Comparison of ENCODE assay signal across 11 cellular contexts in the genomic region with DNA sequence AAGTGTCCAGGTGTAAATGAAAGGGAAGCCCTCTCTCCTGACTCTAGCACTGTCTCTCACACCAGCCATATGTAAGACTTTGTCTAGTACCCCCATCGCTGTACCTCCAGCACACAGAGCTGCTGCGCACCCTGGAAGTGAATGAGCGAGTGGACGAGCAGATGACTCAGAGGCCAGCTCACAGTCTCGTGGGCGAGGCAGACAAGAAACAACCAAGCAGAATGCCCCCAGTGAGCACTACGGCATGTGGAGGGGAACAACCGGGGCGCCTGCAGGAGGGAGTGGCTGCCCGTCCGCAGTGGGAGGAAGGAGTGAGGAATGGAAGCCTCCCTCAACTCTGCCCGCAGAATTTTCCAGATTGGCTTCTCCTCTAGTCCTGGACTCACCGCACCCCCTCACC. TPM values are rescaled to one million over a fixed set of nuclear protein-coding genes. Genes with fewer than 3 reads are reported as not detected.
DNase-seq lines count a peak whose midpoint lies in the region; TF ChIP-seq lines count a peak whose summit lies in the region.
"Had no signal": no experiment of that assay in that cellular context is flagged by ENCODE, and none has a peak within 500 bp of the region (broad histone marks: within the 10 kb centered on the region; RNA-seq: fewer than 3 reads in every experiment).

No MANE protein-coding gene starts in this region.

- peaks cover 10% of the 10 kb centered on the region for H3K4me1 Mint-ChIP-seq in activated T-helper 2 cell treated with anti-CD3 and anti-CD28 coated beads, Interferon-gamma antibody, Interleukin-2, Interleukin-4, amounts not matched to agents 10 μg/mL and 5 μg/mL and 100 μg/mL, durations not matched to agents 14 hours and 24 hours and 36 hours (ENCODE audit: low read depth)

- H3K4me2 ChIP-seq in fibroblast of lung (ENCODE audit: extremely low read depth, insufficient read depth, low read length) (no peak overlapping the region), trophoblast cell (ENCODE audit: low read length) (no peak overlapping the region)

- DNase-seq in COLO829 (ENCODE audit: low spot score), result peak; percentile 92
- peak; percentile 55 to 86 for DNase-seq in SJSA1 (ENCODE audit: low read depth in 1 of 2, low spot score in 2 of 2)
- DNase-seq in fibroblast of lung (ENCODE audit: low read depth in 2 of 2), result peak; percentile 83 to 97
- DNase-seq in trophoblast cell, result peak; percentile 81 to 92
- DNase-seq in activated T-helper 2 cell treated with anti-CD3 and anti-CD28 coated beads, Interferon-gamma antibody, Interleukin-2, Interleukin-4, amounts not matched to agents 10 μg/mL and 5 μg/mL and 100 μg/mL, durations not matched to agents 14 hours and 24 hours and 36 hours (ENCODE audit: low spot score), result no peak
- no peak for DNase-seq in NCI-H187 treated with DMSO at 0.1 percent for 48 hours (lab: John Stamatoyannopoulos, UW)
- no peak for DNase-seq in DMS79 treated with DMSO at 0.1 percent for 48 hours (lab: John Stamatoyannopoulos, UW)
- DNase-seq in NCI-H187 (lab: John Stamatoyannopoulos, UW), result no peak
- DNase-seq: activated gamma-delta T cell, NCI-H774 had no signal

- no peak overlapping the region for H3K14ac ChIP-seq in trophoblast cell (ENCODE audit: low read length)

- no peak overlapping the region for H3K9ac ChIP-seq in fibroblast of lung (ENCODE audit: insufficient read depth, low read length)
- H3K9ac ChIP-seq in trophoblast cell (ENCODE audit: low read length), result no peak overlapping the region

- H4K12ac ChIP-seq in trophoblast cell (ENCODE audit: low read depth, low read length), result no peak overlapping the region

- H3K36me3 Mint-ChIP-seq in activated T-helper 2 cell treated with anti-CD3 and anti-CD28 coated beads, Interferon-gamma antibody, Interleukin-2, Interleukin-4, amounts not matched to agents 10 μg/mL and 5 μg/mL and 100 μg/mL, durations not matched to agents 14 hours and 24 hours and 36 hours (ENCODE audit: low read depth), result peaks cover 35% of the 10 kb centered on the region

- H3K27ac Mint-ChIP-seq in activated T-helper 2 cell treated with anti-CD3 and anti-CD28 coated beads, Interferon-gamma antibody, Interleukin-2, Interleukin-4, amounts not matched to agents 10 μg/mL and 5 μg/mL and 100 μg/mL, durations not matched to agents 14 hours and 24 hours and 36 hours, result no peak overlapping the region

- H2BK120ac ChIP-seq in trophoblast cell (ENCODE audit: insufficient read depth, low read length, poor library complexity), result no peak overlapping the region

- H2AFZ ChIP-seq in fibroblast of lung (ENCODE audit: low read length) (no peak overlapping the region), trophoblast cell (ENCODE audit: insufficient read depth, low read length, poor library complexity) (no peak overlapping the region)

- H3K4me3 Mint-ChIP-seq in activated T-helper 2 cell treated with anti-CD3 and anti-CD28 coated beads, Interferon-gamma antibody, Interleukin-2, Interleukin-4, amounts not matched to agents 10 μg/mL and 5 μg/mL and 100 μg/mL, durations not matched to agents 14 hours and 24 hours and 36 hours (ENCODE audit: low read depth), result no peak overlapping the region

- H3K79me1 ChIP-seq in trophoblast cell (ENCODE audit: low read length), result no peaks in the 10 kb centered on the region

- peaks cover 23% of the 10 kb centered on the region for H3K4me1 ChIP-seq in SJSA1 (replicated peaks)
- H3K4me1 ChIP-seq in fibroblast of lung (ENCODE audit: control insufficient read depth, extremely low read depth, insufficient read depth, low read length), result peaks cover 2% of the 10 kb centered on the region
- H3K4me1 ChIP-seq in trophoblast cell (ENCODE audit: control insufficient read depth in 1 of 2, insufficient read depth in 2 of 2, low read length in 2 of 2), result peaks cover 9 to 13% of the 10 kb centered on the region in 2 experiments

- H4K91ac ChIP-seq in trophoblast cell (ENCODE audit: low read depth, low read length), result no peak overlapping the region

- H4K20me1 ChIP-seq in fibroblast of lung (ENCODE audit: control insufficient read depth, extremely low read depth, insufficient read depth, low read length), result no peaks in the 10 kb centered on the region

- TF ChIP-seq CTCF in fibroblast of lung (conservative IDR thresholded peaks at IDR 0.05 in 1 of 2, IDR thresholded peaks at IDR 0.05 in 1 of 2; ENCODE audit: low read depth in 1 of 2, low read length in 2 of 2), result no peak

- intact Hi-C loops in activated T-helper 2 cell treated with anti-CD3 and anti-CD28 coated beads, Interferon-gamma antibody, Interleukin-2, Interleukin-4, amounts not matched to agents 10 μg/mL and 5 μg/mL and 100 μg/mL, durations not matched to agents 14 hours and 24 hours and 36 hours (cut with micrococcal nuclease), result no loop called here

- H3K27ac ChIP-seq in SJSA1 (no peak overlapping the region), fibroblast of lung (ENCODE audit: insufficient read depth, low read length) (peak overlapping the region; percentile 2), trophoblast cell (ENCODE audit: low read depth, low read length) (no peak overlapping the region)
- H3K27ac ChIP-seq: thoracic aorta had no signal

- H3K79me2 ChIP-seq in fibroblast of lung (ENCODE audit: control insufficient read depth, insufficient read depth, low read length) (no peaks in the 10 kb centered on the region), trophoblast cell (ENCODE audit: control insufficient read depth, insufficient read depth, low read length, poor library complexity) (no peaks in the 10 kb centered on the region)

- H2BK5ac ChIP-seq in trophoblast cell (ENCODE audit: low read depth, low read length, poor library complexity), result no peak overlapping the region

- no peak overlapping the region for H4K8ac ChIP-seq in trophoblast cell (ENCODE audit: low read depth, low read length)

- H3K4me3 ChIP-seq in SJSA1 (no peak overlapping the region), fibroblast of lung (replicated peaks in 1 of 4; ENCODE audit: control extremely low read depth in 1 of 4, insufficient read depth in 1 of 4, low read depth in 3 of 4, low read length in 4 of 4) (no peak overlapping the region), trophoblast cell (ENCODE audit: low read depth, low read length) (no peak overlapping the region)
- H3K4me3 ChIP-seq: thoracic aorta had no signal

- no peak overlapping the region for H3K4ac ChIP-seq in trophoblast cell (ENCODE audit: low read depth, low read length)

- no peak overlapping the region for H2AK5ac ChIP-seq in trophoblast cell (ENCODE audit: low read length)

- peak overlapping the region; percentile 13 for H2BK12ac ChIP-seq in trophoblast cell (ENCODE audit: low read length)

- no peaks in the 10 kb centered on the region for H3K9me3 Mint-ChIP-seq in activated T-helper 2 cell treated with anti-CD3 and anti-CD28 coated beads, Interferon-gamma antibody, Interleukin-2, Interleukin-4, amounts not matched to agents 10 μg/mL and 5 μg/mL and 100 μg/mL, durations not matched to agents 14 hours and 24 hours and 36 hours

- H3K27me3 ChIP-seq in SJSA1 (replicated peaks), result no peaks in the 10 kb centered on the region
- no peaks in the 10 kb centered on the region for H3K27me3 ChIP-seq in fibroblast of lung (ENCODE audit: control insufficient read depth, insufficient read depth, low read length)
- no peaks in the 10 kb centered on the region for H3K27me3 ChIP-seq in trophoblast cell (ENCODE audit: insufficient read depth, low read length)

- H3K9me3 ChIP-seq in SJSA1 (replicated peaks), result no peaks in the 10 kb centered on the region
- no peaks in the 10 kb centered on the region for H3K9me3 ChIP-seq in fibroblast of lung (ENCODE audit: control insufficient read depth, insufficient read depth, low read depth, low read length)
- peaks cover 2% of the 10 kb centered on the region for H3K9me3 ChIP-seq in trophoblast cell (ENCODE audit: insufficient read depth, low read depth, low read length)
- H3K9me3 ChIP-seq: thoracic aorta had no signal

- no peak overlapping the region for H3K23ac ChIP-seq in trophoblast cell (ENCODE audit: low read length)

- H3K18ac ChIP-seq in trophoblast cell (ENCODE audit: low read length), result no peak overlapping the region

- H3K27me3 Mint-ChIP-seq in activated T-helper 2 cell treated with anti-CD3 and anti-CD28 coated beads, Interferon-gamma antibody, Interleukin-2, Interleukin-4, amounts not matched to agents 10 μg/mL and 5 μg/mL and 100 μg/mL, durations not matched to agents 14 hours and 24 hours and 36 hours (ENCODE audit: low read depth), result no peaks in the 10 kb centered on the region

- H3K36me3 ChIP-seq in SJSA1, result peaks cover 4% of the 10 kb centered on the region; the same call in 1 of the 2 replicates
- H3K36me3 ChIP-seq in fibroblast of lung (ENCODE audit: control insufficient read depth, insufficient read depth, low read length), result no peaks in the 10 kb centered on the region
- H3K36me3 ChIP-seq in trophoblast cell (ENCODE audit: control insufficient read depth in 1 of 2, insufficient read depth in 2 of 2, low read length in 2 of 2), result no peaks in the 10 kb centered on the region
- H3K36me3 ChIP-seq: thoracic aorta had no signal

- no CpG with 5 or more reads among the region's 13 CpGs for WGBS in trophoblast cell (ENCODE audit: extremely low coverage, insufficient coverage, insufficient read length)

RNA-seq across cellular contexts. Expression of gene MCM5, which starts 46.4 kb away (rescaled TPM):
- 149 and 181 TPM in 2 replicates for total RNA-seq in SJSA1 (2014; rRNA removed; shearing (Covaris generic))
- total RNA-seq in fibroblast of lung, result 7.2 and 13.4 TPM in 2 replicates
- 21.7 and 73.4 TPM in 2 replicates for polyA plus RNA-seq in fibroblast of lung
- 29.6 and 103 TPM in 2 replicates for polyA plus RNA-seq in fibroblast of lung (2012)
- 41.2 and 95.1 TPM in 2 replicates for polyA minus RNA-seq in fibroblast of lung (ENCODE audit: low replicate concordance)
- polyA plus RNA-seq in trophoblast cell (2013), result 35.5 and 35.9 TPM in 2 replicates
- 270 and 286 TPM in 2 replicates for total RNA-seq in activated T-helper 2 cell treated with anti-CD3 and anti-CD28 coated beads, Interferon-gamma antibody, Interleukin-2, Interleukin-4, amounts not matched to agents 10 μg/mL and 5 μg/mL and 100 μg/mL, durations not matched to agents 14 hours and 24 hours and 36 hours

Comparison
In these comparisons a context has a peak if more than half of its experiments do, and no peak if none do; other contexts are left out.
1. DNase-seq: peak in COLO829 (single experiment), SJSA1 (2 of 2), fibroblast of lung (2 of 2) and trophoblast cell (2 of 2); none in activated T-helper 2 cell treated with anti-CD3 and anti-CD28 coated beads, Interferon-gamma antibody, Interleukin-2, Interleukin-4, amounts not matched to agents 10 μg/mL and 5 μg/mL and 100 μg/mL, durations not matched to agents 14 hours and 24 hours and 36 hours (single experiment), NCI-H187 treated with DMSO at 0.1 percent for 48 hours (single experiment), DMS79 treated with DMSO at 0.1 percent for 48 hours (single experiment) and NCI-H187 (0 of 2).
2. RNA of gene MCM5, which starts 46.4 kb away (total RNA-seq): 270 to 286 TPM in activated T-helper 2 cell treated with anti-CD3 and anti-CD28 coated beads, Interferon-gamma antibody, Interleukin-2, Interleukin-4, amounts not matched to agents 10 μg/mL and 5 μg/mL and 100 μg/mL, durations not matched to agents 14 hours and 24 hours and 36 hours and 149 to 181 TPM in SJSA1; 7.2 to 13.4 TPM in fibroblast of lung; every median in the first group is over 10 times any median in the second.